In the genomic region with DNA sequence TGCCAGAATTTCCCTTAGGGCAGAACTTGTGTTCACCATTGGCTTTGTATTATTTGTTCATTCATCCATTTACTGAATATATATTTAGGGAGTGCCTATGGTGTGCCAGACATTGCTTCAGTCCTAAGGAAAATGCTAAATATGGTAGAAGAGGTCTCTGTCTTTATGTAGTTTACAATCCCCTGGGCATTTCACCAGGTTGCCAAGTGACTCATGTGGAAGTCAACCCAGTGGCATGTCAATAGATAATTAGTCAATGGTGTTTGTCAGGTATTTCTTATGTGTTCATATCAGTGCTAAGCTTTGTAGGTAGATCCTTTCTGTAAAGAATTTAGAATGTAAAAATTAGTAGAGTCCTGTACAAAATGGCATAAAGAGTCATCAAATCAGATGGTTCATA, we compare ENCODE assay signal across 16 cellular contexts.
"Had no signal": no experiment of that assay in that cellular context is flagged by ENCODE, and none has a peak within 500 bp of the region (broad histone marks: within the 10 kb centered on the region; RNA-seq: fewer than 3 reads in every experiment).

No MANE protein-coding gene starts in this region.

- H3K4me3 ChIP-seq: coronary artery, heart right ventricle, mucosa of descending colon, right atrium auricular region, suprapubic skin, upper lobe of left lung had no signal

- H3K27me3 ChIP-seq: brain microvascular endothelial cell, heart right ventricle, right atrium auricular region, suprapubic skin, upper lobe of left lung had no signal

- H3K9me3 ChIP-seq: heart right ventricle, mucosa of descending colon, right atrium auricular region, suprapubic skin, upper lobe of left lung had no signal

- H3K36me3 ChIP-seq: brain microvascular endothelial cell, heart right ventricle, right atrium auricular region, suprapubic skin, upper lobe of left lung had no signal

- FAIRE-seq: TTC549 had no signal

- ATAC-seq: activated CD4-positive, alpha-beta T cell treated with anti-CD3 and anti-CD28 coated beads for 36 hours; heart right ventricle; mucosa of descending colon; WTC11 had no signal

- DNase-seq: activated CD4-positive, alpha-beta T cell treated with anti-CD3 and anti-CD28 coated beads for 36 hours; activated CD4-positive, alpha-beta T cell treated with anti-CD3 and anti-CD28 coated beads, Interleukin-2, amount 50 U/mL, for 48 hours; activated T-cell treated with anti-CD3 and anti-CD28 coated beads for 4 hours; brain microvascular endothelial cell; heart right ventricle; immature natural killer cell; mesenchymal stem cell; mucosa of descending colon; naive B cell; stimulated activated CD4-positive, alpha-beta T cell treated with anti-CD3 and anti-CD28 coated beads, Interleukin-2, amount 100 ng/mL, for 48 hours; upper lobe of left lung had no signal

- H3K4me1 ChIP-seq: heart right ventricle, right atrium auricular region, suprapubic skin, upper lobe of left lung had no signal

- H3K27ac ChIP-seq: brain microvascular endothelial cell, coronary artery, heart right ventricle, right atrium auricular region, suprapubic skin, upper lobe of left lung had no signal
